ENCODE assay signal across 8 cellular contexts in the genomic region with DNA sequence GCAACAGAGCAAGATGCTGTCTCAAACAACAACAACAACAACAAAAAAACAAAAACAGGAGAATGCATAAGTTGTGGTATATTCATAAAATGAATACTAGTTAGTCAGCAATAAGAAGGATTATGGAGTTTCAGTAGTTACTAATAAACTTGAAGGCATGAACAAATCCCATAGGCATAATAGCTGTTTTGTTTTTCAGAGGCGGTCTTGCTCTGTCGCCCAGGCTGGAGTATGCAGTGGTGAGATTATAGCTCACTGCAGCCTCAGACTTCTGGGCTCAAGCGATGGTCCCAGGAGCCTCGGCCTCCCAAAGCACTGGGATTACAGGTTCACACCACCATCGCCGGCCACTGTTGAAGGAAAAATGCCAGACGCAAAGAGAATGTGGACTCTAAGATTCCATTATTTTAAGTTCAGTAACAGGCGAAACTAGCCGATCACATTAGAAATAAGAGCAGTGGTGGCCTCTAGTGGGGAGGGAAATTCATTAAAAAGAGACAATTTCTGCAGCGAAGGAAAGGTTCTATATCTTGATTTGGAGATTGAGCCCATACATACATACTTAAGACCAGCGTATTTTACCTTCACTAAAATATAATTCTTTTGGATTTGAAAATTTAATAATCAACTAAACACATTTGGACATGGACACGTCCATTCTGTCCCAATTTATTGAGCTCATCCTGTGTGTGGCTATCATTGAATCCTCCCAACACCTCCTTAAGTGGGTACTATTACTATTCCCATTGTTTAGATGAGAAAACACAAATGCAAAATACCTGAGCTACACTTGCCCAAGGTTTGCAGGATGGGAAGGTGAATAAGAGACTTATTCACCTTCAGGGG. TPM values are rescaled to one million over a fixed set of nuclear protein-coding genes. Genes with fewer than 3 reads are reported as not detected.
DNase-seq lines count a peak whose midpoint lies in the region; ATAC-seq and TF ChIP-seq lines count a peak whose summit lies in the region.

No MANE protein-coding gene starts in this region.

- DNase-seq in CD14-positive monocyte (ENCODE audit: low spot score) (no peak), H7 (peak; percentile 62), NCI-H526 (lab: John Stamatoyannopoulos, UW) (peak; percentile 38 to 66), epithelial cell of proximal tubule (ENCODE audit: low read depth) (no peak)
- DNase-seq in activated CD8-positive, alpha-beta memory T cell treated with anti-CD3 and anti-CD28 coated beads, Interleukin-2, amount 10 ng/mL, durations not matched to agents 7 days and 5 days = peak; percentile 60

- ATAC-seq in activated CD8-positive, alpha-beta memory T cell treated with anti-CD3 and anti-CD28 coated beads, Interleukin-2, amount 10 ng/mL, durations not matched to agents 7 days and 5 days = peak; percentile 21
- ATAC-seq in HG03571 (IDR thresholded peaks at IDR 0.05; ENCODE audit: unreplicated experiment) = no peak

- H3K9me3 ChIP-seq in mucosa of rectum (ENCODE audit: control insufficient read depth in 2 of 2, low read length in 2 of 2) = no peaks in the 10 kb centered on the region

- peak overlapping the region in 1 of 2 donors; percentile 67 for H3K9ac ChIP-seq in mucosa of rectum (ENCODE audit: low read depth in 1 of 2, low read length in 2 of 2)

- H3K4me1 ChIP-seq in mucosa of rectum (ENCODE audit: control insufficient read depth in 2 of 2, insufficient read depth in 2 of 2, low read length in 2 of 2) = peaks cover 7 to 10% of the 10 kb centered on the region in 2 donors

- peaks cover 0 to 2% (median 1%) of the 10 kb centered on the region in 3 donors for H3K27me3 Mint-ChIP-seq in CD14-positive monocyte (ENCODE audit: low read depth in 3 of 3)
- H3K27me3 Mint-ChIP-seq in activated CD8-positive, alpha-beta memory T cell treated with anti-CD3 and anti-CD28 coated beads, Interleukin-2, amount 10 ng/mL, durations not matched to agents 7 days and 5 days = no peaks in the 10 kb centered on the region

- H3K4me1 Mint-ChIP-seq in CD14-positive monocyte = peaks cover 24% of the 10 kb centered on the region
- H3K4me1 Mint-ChIP-seq in activated CD8-positive, alpha-beta memory T cell treated with anti-CD3 and anti-CD28 coated beads, Interleukin-2, amount 10 ng/mL, durations not matched to agents 7 days and 5 days = peaks cover 22% of the 10 kb centered on the region

- H3K4me3 ChIP-seq in H7 (ENCODE audit: insufficient read depth, low read depth, low read length) = no peak overlapping the region; the same call in 1 of the 2 replicates
- H3K4me3 ChIP-seq in epithelial cell of proximal tubule (ENCODE audit: low read depth, low read length) = peak overlapping the region; percentile 78
- peak overlapping the region; percentile 84 to 93 for H3K4me3 ChIP-seq in mucosa of rectum (ENCODE audit: low read length in 2 of 2)

- H3K36me3 ChIP-seq in H7 (replicated peaks; ENCODE audit: control insufficient read depth, insufficient read depth, low read length) = no peaks in the 10 kb centered on the region
- H3K36me3 ChIP-seq in mucosa of rectum (ENCODE audit: control insufficient read depth in 2 of 2, insufficient read depth in 2 of 2, low read length in 2 of 2) = no peaks in the 10 kb centered on the region

- H3K9me3 Mint-ChIP-seq in CD14-positive monocyte = peaks cover 0 to 5% (median 0%) of the 10 kb centered on the region in 7 donors
- no peaks in the 10 kb centered on the region for H3K9me3 Mint-ChIP-seq in activated CD8-positive, alpha-beta memory T cell treated with anti-CD3 and anti-CD28 coated beads, Interleukin-2, amount 10 ng/mL, durations not matched to agents 7 days and 5 days (ENCODE audit: low read depth)

- TF ChIP-seq CTCF in CD14-positive monocyte (IDR thresholded peaks at IDR 0.05) (peak; percentile 79), epithelial cell of proximal tubule (conservative IDR thresholded peaks at IDR 0.05; ENCODE audit: low read depth, low read length) (peak; percentile 70)

- H3K27me3 ChIP-seq in H7 (ENCODE audit: control insufficient read depth, insufficient read depth, low read length) (no peaks in the 10 kb centered on the region), mucosa of rectum (ENCODE audit: control insufficient read depth in 2 of 2, insufficient read depth in 2 of 2, low read length in 2 of 2) (no peaks in the 10 kb centered on the region)

- CTCF ChIA-PET in activated CD8-positive, alpha-beta memory T cell treated with anti-CD3 and anti-CD28 coated beads, Interleukin-2, amount 10 ng/mL, durations not matched to agents 7 days and 5 days (lab: Charles Lee) = interaction anchor here (0.7 to 6.2 kb wide), 44 partner anchors 8 to 585 kb away, joined by 3 to 89 read pairs (median 5); a partner anchor contains a TSS

- H3K27ac ChIP-seq in mucosa of rectum (ENCODE audit: low read depth in 2 of 2, low read length in 2 of 2) = peak overlapping the region; percentile 83 to 91
- H3K27ac ChIP-seq in temporal lobe (ENCODE audit: low read depth, low read length) = peak overlapping the region; percentile 98

- peak overlapping the region; percentile 82 to 97 for H3K4me3 Mint-ChIP-seq in CD14-positive monocyte
- H3K4me3 Mint-ChIP-seq in activated CD8-positive, alpha-beta memory T cell treated with anti-CD3 and anti-CD28 coated beads, Interleukin-2, amount 10 ng/mL, durations not matched to agents 7 days and 5 days = peak overlapping the region; percentile 80

- peak overlapping the region; percentile 85 to 95 (median 92) for H3K27ac Mint-ChIP-seq in CD14-positive monocyte
- H3K27ac Mint-ChIP-seq in activated CD8-positive, alpha-beta memory T cell treated with anti-CD3 and anti-CD28 coated beads, Interleukin-2, amount 10 ng/mL, durations not matched to agents 7 days and 5 days = peak overlapping the region; percentile 82

- no peaks in the 10 kb centered on the region for H3K36me3 Mint-ChIP-seq in CD14-positive monocyte
- H3K36me3 Mint-ChIP-seq in activated CD8-positive, alpha-beta memory T cell treated with anti-CD3 and anti-CD28 coated beads, Interleukin-2, amount 10 ng/mL, durations not matched to agents 7 days and 5 days = no peaks in the 10 kb centered on the region

- intact Hi-C loops in CD14-positive monocyte (cut with micrococcal nuclease) = loop anchor here (2.0 to 5.0 kb wide), 5 partner anchors 35 to 105 kb away; no protein-coding TSS in a partner anchor

RNA-seq across cellular contexts. Expression of a gene that starts 27.4 kb away (rescaled TPM):
- 1 to 10 TPM; 2.9 to 3.5 TPM for polyA plus RNA-seq in CD14-positive monocyte
- total RNA-seq in H7 (2014; rRNA removed; shearing (Covaris generic)) = 11.7 and 14.7 TPM in 2 replicates
- total RNA-seq in activated CD8-positive, alpha-beta memory T cell treated with anti-CD3 and anti-CD28 coated beads, Interleukin-2, amount 10 ng/mL, durations not matched to agents 7 days and 5 days = 1 to 10 TPM in 1 of 2 experiments, under 1 TPM in 1; 0.70 to 1.2 TPM
- 8.8 and 9.8 TPM in 2 replicates for total RNA-seq in epithelial cell of proximal tubule
- 13.5 TPM for total RNA-seq in temporal lobe

RNA-seq across cellular contexts. Expression of a gene that starts 32.6 kb away (rescaled TPM):
- polyA plus RNA-seq in CD14-positive monocyte = 10 to 100 TPM in 1 of 2 donors, 1 to 10 TPM in 1; 7.9 to 13.0 TPM
- total RNA-seq in H7 (2014; rRNA removed; shearing (Covaris generic)) = 40.1 and 50.3 TPM in 2 replicates
- 100 to 1,000 TPM; 186 to 236 TPM for total RNA-seq in activated CD8-positive, alpha-beta memory T cell treated with anti-CD3 and anti-CD28 coated beads, Interleukin-2, amount 10 ng/mL, durations not matched to agents 7 days and 5 days
- total RNA-seq in epithelial cell of proximal tubule (40.1 and 56.9 TPM in 2 replicates), temporal lobe (7.6 TPM)

Comparison
In these comparisons a context has a peak if more than half of its experiments do, and no peak if none do; other contexts are left out.
1. DNase-seq: peak in H7 (single experiment), NCI-H526 (2 of 2) and activated CD8-positive, alpha-beta memory T cell treated with anti-CD3 and anti-CD28 coated beads, Interleukin-2, amount 10 ng/mL, durations not matched to agents 7 days and 5 days (single experiment); none in CD14-positive monocyte (single experiment) and epithelial cell of proximal tubule (single experiment).